27 cellular contexts compared by ENCODE assay signal in genomic region chr2:468631-469310, GRCh38.
DNase-seq lines count a peak whose midpoint lies in the region; ATAC-seq and TF ChIP-seq lines count a peak whose summit lies in the region.
"Had no signal": no experiment of that assay in that cellular context is flagged by ENCODE, and none has a peak within 500 bp of the region (broad histone marks: within the 10 kb centered on the region; RNA-seq: fewer than 3 reads in every experiment).

No MANE protein-coding gene starts in this region.

- H3K9me3 Mint-ChIP-seq in activated B cell treated with CpG ODN at 0.5 μM for 24 hours: peaks cover 3% of the 10 kb centered on the region
- peaks cover 5% of the 10 kb centered on the region for H3K9me3 Mint-ChIP-seq in glutamatergic neuron (ENCODE audit: unreplicated experiment)
- H3K9me3 Mint-ChIP-seq in naive B cell: peaks cover 0 to 21% (median 11%) of the 10 kb centered on the region in 7 donors

- no peak overlapping the region for H3K27ac ChIP-seq in upper lobe of right lung
- H3K27ac ChIP-seq: body of pancreas, esophagus squamous epithelium, gastroesophageal sphincter, KMS-11, psoas muscle, RWPE1, thyroid gland had no signal

- DNase-seq in activated B cell treated with CpG ODN at 0.5 μM for 24 hours (no peak), glutamatergic neuron (no peak), naive B cell (no peak), upper lobe of right lung (no peak)
- DNase-seq: activated CD8-positive, alpha-beta memory T cell treated with anti-CD3 and anti-CD28 coated beads, Interleukin-2, amount 50 U/mL, for 4 hours; activated naive CD8-positive, alpha-beta T cell treated with anti-CD3 and anti-CD28 coated beads for 36 hours; body of pancreas; CD8-positive, alpha-beta T cell; DMS79; effector memory CD4-positive, alpha-beta T cell; esophagus squamous epithelium; GOT3; NCI-H146; NCI-H748 treated with DMSO at 0.1 percent for 48 hours; psoas muscle; stimulated activated CD4-positive, alpha-beta T cell treated with anti-CD3 and anti-CD28 coated beads, Interleukin-4, amount 100 ng/mL, for 1 hour; stimulated activated naive CD4-positive, alpha-beta T cell treated with Interleukin-2 at 50 U/mL for 16 hours; thyroid gland had no signal

- peak overlapping the region; percentile 14 for H3K4me3 ChIP-seq in upper lobe of right lung
- H3K4me3 ChIP-seq: body of pancreas, psoas muscle, thyroid gland had no signal

- CTCF ChIA-PET in activated B cell treated with CpG ODN at 0.5 μM for 24 hours (lab: Charles Lee): no interaction called here

- H3K4me1 Mint-ChIP-seq in activated B cell treated with CpG ODN at 0.5 μM for 24 hours (peaks cover 26% of the 10 kb centered on the region), glutamatergic neuron (ENCODE audit: low read depth, unreplicated experiment) (peaks cover 3% of the 10 kb centered on the region), naive B cell (peaks cover 22 to 39% (median 36%) of the 10 kb centered on the region in 3 donors)

- no peak overlapping the region for H3K27ac Mint-ChIP-seq in activated B cell treated with CpG ODN at 0.5 μM for 24 hours
- H3K27ac Mint-ChIP-seq in glutamatergic neuron (ENCODE audit: unreplicated experiment): no peak overlapping the region
- peak overlapping the region in 1 of 6 donors; percentile 81 for H3K27ac Mint-ChIP-seq in naive B cell
- H3K27ac Mint-ChIP-seq: activated naive CD8-positive, alpha-beta T cell treated with anti-CD3 and anti-CD28 coated beads for 36 hours; activated T-helper 17 cell treated with anti-CD3 and anti-CD28 coated beads, Interleukin-2, amount 50 U/mL, for 72 hours; CD8-positive, alpha-beta T cell; mesothelial cell of epicardium; T-helper 2 cell treated with Interferon-gamma antibody and Interleukin-4, amounts not matched to agents 5 μg/mL and 100 μg/mL, for 36 hours had no signal

- ATAC-seq in activated B cell treated with CpG ODN at 0.5 μM for 24 hours (ENCODE audit: low read depth): no peak
- no peak for ATAC-seq in naive B cell (ENCODE audit: low read depth in 2 of 2)
- ATAC-seq in upper lobe of right lung: no peak
- ATAC-seq in GM18858 (IDR thresholded peaks at IDR 0.05; ENCODE audit: unreplicated experiment): no peak
- no peak for ATAC-seq in HG03039 (IDR thresholded peaks at IDR 0.05; ENCODE audit: unreplicated experiment)
- ATAC-seq in HG02884 (IDR thresholded peaks at IDR 0.05; ENCODE audit: unreplicated experiment): no peak
- ATAC-seq: activated T-helper 17 cell treated with anti-CD3 and anti-CD28 coated beads, Interleukin-2, amount 50 U/mL, for 72 hours; body of pancreas; CD8-positive, alpha-beta T cell; gastroesophageal sphincter; psoas muscle had no signal

- no peaks in the 10 kb centered on the region for H3K4me1 ChIP-seq in upper lobe of right lung
- H3K4me1 ChIP-seq: psoas muscle had no signal

- H3K36me3 Mint-ChIP-seq in activated B cell treated with CpG ODN at 0.5 μM for 24 hours (ENCODE audit: low read depth) (no peaks in the 10 kb centered on the region), glutamatergic neuron (ENCODE audit: unreplicated experiment) (peaks cover 3% of the 10 kb centered on the region), naive B cell (peaks cover 10 to 12% of the 10 kb centered on the region in 2 donors)
- H3K36me3 Mint-ChIP-seq: activated naive CD8-positive, alpha-beta T cell treated with anti-CD3 and anti-CD28 coated beads for 36 hours; CD8-positive, alpha-beta T cell; mesothelial cell of epicardium had no signal

- peaks cover 16% of the 10 kb centered on the region for H3K27me3 Mint-ChIP-seq in activated B cell treated with CpG ODN at 0.5 μM for 24 hours
- peaks cover 5% of the 10 kb centered on the region for H3K27me3 Mint-ChIP-seq in glutamatergic neuron (ENCODE audit: unreplicated experiment)
- peaks cover 0 to 26% (median 23%) of the 10 kb centered on the region in 3 donors for H3K27me3 Mint-ChIP-seq in naive B cell

- H3K27me3 ChIP-seq in upper lobe of right lung: peaks cover 38% of the 10 kb centered on the region

- intact Hi-C loops in activated B cell treated with CpG ODN at 0.5 μM for 24 hours (cut with micrococcal nuclease): loop anchor here (5.0 kb wide), 2 partner anchors 36 to 121 kb away; no protein-coding TSS in a partner anchor
- intact Hi-C loops in upper lobe of right lung (cut with DNase I): no loop called here

- no peaks in the 10 kb centered on the region for H3K36me3 ChIP-seq in upper lobe of right lung
- H3K36me3 ChIP-seq: esophagus squamous epithelium, gastroesophageal sphincter, thyroid gland had no signal

- POLR2A ChIA-PET in activated B cell treated with CpG ODN at 0.5 μM for 24 hours (lab: Charles Lee): no interaction called here

- H3K4me3 Mint-ChIP-seq in activated B cell treated with CpG ODN at 0.5 μM for 24 hours (peak overlapping the region; percentile 38), glutamatergic neuron (ENCODE audit: unreplicated experiment) (peak overlapping the region; percentile 70), naive B cell (peak overlapping the region in 6 of 8 donors; percentile 68 to 93 (median 82))
- H3K4me3 Mint-ChIP-seq: activated naive CD8-positive, alpha-beta T cell treated with anti-CD3 and anti-CD28 coated beads for 36 hours; activated T-helper 17 cell treated with anti-CD3 and anti-CD28 coated beads, Interleukin-2, amount 50 U/mL, for 72 hours; mesothelial cell of epicardium; T-helper 2 cell treated with Interferon-gamma antibody and Interleukin-4, amounts not matched to agents 5 μg/mL and 100 μg/mL, for 36 hours had no signal

- no peaks in the 10 kb centered on the region for H3K9me3 ChIP-seq in upper lobe of right lung
- H3K9me3 ChIP-seq: body of pancreas, esophagus squamous epithelium, psoas muscle, thyroid gland had no signal

- TF ChIP-seq CTCF in activated B cell treated with CpG ODN at 0.5 μM for 24 hours (IDR thresholded peaks at IDR 0.05) (no peak), glutamatergic neuron (IDR thresholded peaks at IDR 0.05; ENCODE audit: partially characterized antibody, unreplicated experiment) (no peak), upper lobe of right lung (IDR thresholded peaks at IDR 0.05) (no peak)
